Comparison of ENCODE assay signal across 12 cellular contexts in the genomic region with DNA sequence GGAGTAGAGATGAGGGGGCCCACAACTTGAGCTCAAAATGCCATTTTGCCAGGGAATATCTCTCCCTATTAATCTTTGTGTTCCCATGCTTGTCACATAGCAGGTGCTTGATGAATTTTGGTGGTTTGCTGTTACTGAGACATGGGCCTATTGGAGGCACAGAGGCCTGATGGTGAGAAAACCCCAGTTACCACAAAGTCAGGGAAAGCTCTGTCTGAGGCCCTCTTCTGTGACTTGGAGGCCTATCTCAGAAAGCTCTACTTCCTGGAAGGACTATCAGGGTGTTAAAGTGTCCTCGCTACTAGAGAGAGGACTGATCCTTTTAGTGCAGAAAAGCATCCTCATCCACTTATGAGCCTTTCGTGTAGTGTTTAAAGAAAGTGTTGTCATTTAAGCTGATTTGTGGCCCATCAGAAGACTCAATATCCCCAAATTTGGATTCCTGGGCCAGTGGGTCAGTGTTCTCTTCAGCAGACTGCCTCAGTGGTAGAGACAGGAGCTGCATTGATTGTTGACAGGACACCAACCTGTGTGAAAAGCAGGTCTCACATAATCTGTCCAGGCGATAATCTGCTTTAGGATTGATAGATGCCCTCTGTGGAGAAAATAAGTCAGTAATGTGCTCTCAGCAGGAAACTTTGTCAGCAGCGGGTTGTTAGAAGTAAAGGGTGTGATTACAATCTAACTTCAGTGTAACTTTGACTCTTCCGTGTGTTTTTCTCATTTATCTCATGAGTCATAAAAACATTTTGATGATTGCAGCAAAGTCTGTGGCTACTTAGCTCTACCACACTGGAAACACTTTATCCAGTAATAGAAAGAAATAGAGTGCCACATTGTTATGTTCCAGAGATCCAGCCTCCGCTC.
DNase-seq lines count a peak whose midpoint lies in the region; ATAC-seq and TF ChIP-seq lines count a peak whose summit lies in the region.
"Had no signal": no experiment of that assay in that cellular context is flagged by ENCODE, and none has a peak within 500 bp of the region (broad histone marks: within the 10 kb centered on the region; RNA-seq: fewer than 3 reads in every experiment).

No MANE protein-coding gene starts in this region.

- H3K9ac ChIP-seq in neural cell (ENCODE audit: low read length): no peak overlapping the region

- peak; percentile 68 to 69 for ATAC-seq in activated CD4-positive, CD25-positive, alpha-beta regulatory T cell treated with anti-CD3 and anti-CD28 coated beads, Interleukin-2, amount 50 U/mL, for 24 hours
- ATAC-seq in HG03439 (IDR thresholded peaks at IDR 0.05; ENCODE audit: unreplicated experiment): peak; percentile 41
- peak; percentile 58 to 75 for ATAC-seq in activated naive CD4-positive, alpha-beta T cell treated with anti-CD3 and anti-CD28 coated beads, Interleukin-2, amount 50 U/mL, for 72 hours

- no peaks in the 10 kb centered on the region for H3F3A ChIP-seq in neural cell (ENCODE audit: insufficient read depth, low read length, poor library complexity, severe bottlenecking)

- peak overlapping the region; percentile 98 to 99 for H3K27ac Mint-ChIP-seq in activated naive CD4-positive, alpha-beta T cell treated with anti-CD3 and anti-CD28 coated beads, Interleukin-2, amount 50 U/mL, for 72 hours
- H3K27ac Mint-ChIP-seq: endodermal cell, IgD-negative memory B cell had no signal

- peaks cover 3 to 5% of the 10 kb centered on the region in 2 donors for H3K9me3 Mint-ChIP-seq in activated naive CD4-positive, alpha-beta T cell treated with anti-CD3 and anti-CD28 coated beads, Interleukin-2, amount 50 U/mL, for 72 hours
- H3K9me3 Mint-ChIP-seq: endodermal cell had no signal

- peaks cover 22 to 44% of the 10 kb centered on the region in 2 donors for H3K36me3 Mint-ChIP-seq in activated naive CD4-positive, alpha-beta T cell treated with anti-CD3 and anti-CD28 coated beads, Interleukin-2, amount 50 U/mL, for 72 hours
- H3K36me3 Mint-ChIP-seq: IgD-negative memory B cell had no signal

- no peak for DNase-seq in activated CD4-positive, CD25-positive, alpha-beta regulatory T cell (lab: John Stamatoyannopoulos, UW)
- peak in 1 of 2 donors; percentile 23 for DNase-seq in activated naive CD4-positive, alpha-beta T cell treated with anti-CD3 and anti-CD28 coated beads, Interleukin-2, amount 50 U/mL, for 72 hours (ENCODE audit: low spot score in 2 of 2)
- DNase-seq in NCI-H345 (lab: John Stamatoyannopoulos, UW) (no peak), mucosa of gallbladder (ENCODE audit: low spot score) (no peak), glomerular visceral epithelial cell (ENCODE audit: extremely low spot score) (no peak)
- DNase-seq: endodermal cell, NCI-H526 treated with DMSO at 0.1 percent for 48 hours had no signal

- H2AFZ ChIP-seq in neural cell (ENCODE audit: low read depth, low read length): no peak overlapping the region

- no peak overlapping the region for H3K4me2 ChIP-seq in neural cell (ENCODE audit: low read length)

- TF ChIP-seq EP300 in neural cell (conservative IDR thresholded peaks at IDR 0.05; ENCODE audit: poor library complexity, severe bottlenecking): no peak

- no peaks in the 10 kb centered on the region for H3K36me3 ChIP-seq in neural cell (ENCODE audit: insufficient read depth, low read length)
- H3K36me3 ChIP-seq: thoracic aorta had no signal

- no peak for TF ChIP-seq RAD21 in neural cell (conservative IDR thresholded peaks at IDR 0.05)

- no peak overlapping the region for H3K4me3 ChIP-seq in neural cell (ENCODE audit: low read length)
- H3K4me3 ChIP-seq: thoracic aorta had no signal

- H3K79me2 ChIP-seq in neural cell (replicated peaks; ENCODE audit: insufficient read depth, low read length): no peaks in the 10 kb centered on the region

- H3K27me3 ChIP-seq in neural cell (ENCODE audit: insufficient read depth, low read depth, low read length): no peaks in the 10 kb centered on the region

- H3K27ac ChIP-seq in neural cell (ENCODE audit: low read length): no peak overlapping the region
- H3K27ac ChIP-seq: thoracic aorta had no signal

- TF ChIP-seq CTCF in neural cell (IDR thresholded peaks at IDR 0.05; ENCODE audit: poor library complexity, severe bottlenecking): no peak

- no peaks in the 10 kb centered on the region for H3K9me2 ChIP-seq in neural cell (ENCODE audit: insufficient read depth, low read length)

- no peaks in the 10 kb centered on the region for H4K20me1 ChIP-seq in neural cell (ENCODE audit: insufficient read depth)

- no peaks in the 10 kb centered on the region for H3K9me3 ChIP-seq in neural cell (ENCODE audit: low read length)
- H3K9me3 ChIP-seq: thoracic aorta had no signal

TF ChIP-seq in neural cell, 6 proteins besides CTCF, POLR2A, EP300 and RAD21:
- TF ChIP-seq MXI1 (conservative IDR thresholded peaks at IDR 0.05; ENCODE audit: poor library complexity, severe bottlenecking) (no peak), POLR2AphosphoS5 (IDR thresholded peaks at IDR 0.05) (peak; percentile 20)
- TF ChIP-seq, protein P1, sequence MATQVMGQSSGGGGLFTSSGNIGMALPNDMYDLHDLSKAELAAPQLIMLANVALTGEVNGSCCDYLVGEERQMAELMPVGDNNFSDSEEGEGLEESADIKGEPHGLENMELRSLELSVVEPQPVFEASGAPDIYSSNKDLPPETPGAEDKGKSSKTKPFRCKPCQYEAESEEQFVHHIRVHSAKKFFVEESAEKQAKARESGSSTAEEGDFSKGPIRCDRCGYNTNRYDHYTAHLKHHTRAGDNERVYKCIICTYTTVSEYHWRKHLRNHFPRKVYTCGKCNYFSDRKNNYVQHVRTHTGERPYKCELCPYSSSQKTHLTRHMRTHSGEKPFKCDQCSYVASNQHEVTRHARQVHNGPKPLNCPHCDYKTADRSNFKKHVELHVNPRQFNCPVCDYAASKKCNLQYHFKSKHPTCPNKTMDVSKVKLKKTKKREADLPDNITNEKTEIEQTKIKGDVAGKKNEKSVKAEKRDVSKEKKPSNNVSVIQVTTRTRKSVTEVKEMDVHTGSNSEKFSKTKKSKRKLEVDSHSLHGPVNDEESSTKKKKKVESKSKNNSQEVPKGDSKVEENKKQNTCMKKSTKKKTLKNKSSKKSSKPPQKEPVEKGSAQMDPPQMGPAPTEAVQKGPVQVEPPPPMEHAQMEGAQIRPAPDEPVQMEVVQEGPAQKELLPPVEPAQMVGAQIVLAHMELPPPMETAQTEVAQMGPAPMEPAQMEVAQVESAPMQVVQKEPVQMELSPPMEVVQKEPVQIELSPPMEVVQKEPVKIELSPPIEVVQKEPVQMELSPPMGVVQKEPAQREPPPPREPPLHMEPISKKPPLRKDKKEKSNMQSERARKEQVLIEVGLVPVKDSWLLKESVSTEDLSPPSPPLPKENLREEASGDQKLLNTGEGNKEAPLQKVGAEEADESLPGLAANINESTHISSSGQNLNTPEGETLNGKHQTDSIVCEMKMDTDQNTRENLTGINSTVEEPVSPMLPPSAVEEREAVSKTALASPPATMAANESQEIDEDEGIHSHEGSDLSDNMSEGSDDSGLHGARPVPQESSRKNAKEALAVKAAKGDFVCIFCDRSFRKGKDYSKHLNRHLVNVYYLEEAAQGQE (IDR thresholded peaks at IDR 0.05; ENCODE audit: borderline replicate concordance): no peak
